Comparison of ENCODE assay signal across 9 cellular contexts in genomic region chr7:51521054-51521453, GRCh38.
"Had no signal": no experiment of that assay in that cellular context is flagged by ENCODE, and none has a peak within 500 bp of the region (broad histone marks: within the 10 kb centered on the region; RNA-seq: fewer than 3 reads in every experiment).

No MANE protein-coding gene starts in this region.

- H3K27ac ChIP-seq: KMS-11 had no signal

- FAIRE-seq: HTR-8/SVneo had no signal

- H3K9ac ChIP-seq: KMS-11 had no signal

- H2AFZ ChIP-seq: GM23338 had no signal

- H3K4me3 Mint-ChIP-seq: GM23338, HFFc6, IgD-negative memory B cell had no signal

- DNase-seq: H7, HFFc6, KBM-7 had no signal

- H3K36me3 Mint-ChIP-seq: IgD-negative memory B cell had no signal

- ATAC-seq: GM23338, HCT116 had no signal

- H3K4me2 ChIP-seq: GM23338, KMS-11 had no signal

- H3K27me3 Mint-ChIP-seq: IgD-negative memory B cell had no signal

- H3K9me3 ChIP-seq: HAP-1 had no signal

- H3K9me3 Mint-ChIP-seq: GM23338 had no signal

- H3K36me3 ChIP-seq: HAP-1 had no signal

- H3K27ac Mint-ChIP-seq: GM23338, HFFc6, IgD-negative memory B cell had no signal

- H3K4me3 ChIP-seq: GM23338, HAP-1 had no signal
